ENCODE assay signal across 1 cellular context in genomic region chr5:178413992-178414391, GRCh38.
TF ChIP-seq lines count a peak whose summit lies in the region.

No MANE protein-coding gene starts in this region.

TF ChIP-seq in GM23338, 12 proteins besides CTCF, POLR2A, EP300 and RAD21 (continued from another document):
- no peak for TF ChIP-seq EZH2phosphoT487 (IDR thresholded peaks at IDR 0.05; ENCODE audit: unreplicated experiment)
- TF ChIP-seq ETS1 (IDR thresholded peaks at IDR 0.05) = no peak
- TF ChIP-seq, protein P1, sequence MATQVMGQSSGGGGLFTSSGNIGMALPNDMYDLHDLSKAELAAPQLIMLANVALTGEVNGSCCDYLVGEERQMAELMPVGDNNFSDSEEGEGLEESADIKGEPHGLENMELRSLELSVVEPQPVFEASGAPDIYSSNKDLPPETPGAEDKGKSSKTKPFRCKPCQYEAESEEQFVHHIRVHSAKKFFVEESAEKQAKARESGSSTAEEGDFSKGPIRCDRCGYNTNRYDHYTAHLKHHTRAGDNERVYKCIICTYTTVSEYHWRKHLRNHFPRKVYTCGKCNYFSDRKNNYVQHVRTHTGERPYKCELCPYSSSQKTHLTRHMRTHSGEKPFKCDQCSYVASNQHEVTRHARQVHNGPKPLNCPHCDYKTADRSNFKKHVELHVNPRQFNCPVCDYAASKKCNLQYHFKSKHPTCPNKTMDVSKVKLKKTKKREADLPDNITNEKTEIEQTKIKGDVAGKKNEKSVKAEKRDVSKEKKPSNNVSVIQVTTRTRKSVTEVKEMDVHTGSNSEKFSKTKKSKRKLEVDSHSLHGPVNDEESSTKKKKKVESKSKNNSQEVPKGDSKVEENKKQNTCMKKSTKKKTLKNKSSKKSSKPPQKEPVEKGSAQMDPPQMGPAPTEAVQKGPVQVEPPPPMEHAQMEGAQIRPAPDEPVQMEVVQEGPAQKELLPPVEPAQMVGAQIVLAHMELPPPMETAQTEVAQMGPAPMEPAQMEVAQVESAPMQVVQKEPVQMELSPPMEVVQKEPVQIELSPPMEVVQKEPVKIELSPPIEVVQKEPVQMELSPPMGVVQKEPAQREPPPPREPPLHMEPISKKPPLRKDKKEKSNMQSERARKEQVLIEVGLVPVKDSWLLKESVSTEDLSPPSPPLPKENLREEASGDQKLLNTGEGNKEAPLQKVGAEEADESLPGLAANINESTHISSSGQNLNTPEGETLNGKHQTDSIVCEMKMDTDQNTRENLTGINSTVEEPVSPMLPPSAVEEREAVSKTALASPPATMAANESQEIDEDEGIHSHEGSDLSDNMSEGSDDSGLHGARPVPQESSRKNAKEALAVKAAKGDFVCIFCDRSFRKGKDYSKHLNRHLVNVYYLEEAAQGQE (IDR thresholded peaks at IDR 0.05; ENCODE audit: unreplicated experiment) = no peak
- no peak for TF ChIP-seq EZH2 (IDR thresholded peaks at IDR 0.05; ENCODE audit: low read depth, unreplicated experiment)
